14 cellular contexts compared by ENCODE assay signal in genomic region chr15:66858423-66859207, GRCh38.
"Had no signal": no experiment of that assay in that cellular context is flagged by ENCODE, and none has a peak within 500 bp of the region (broad histone marks: within the 10 kb centered on the region; RNA-seq: fewer than 3 reads in every experiment).

No MANE protein-coding gene starts in this region.

- DNase-seq: activated CD4-positive, alpha-beta T cell treated with anti-CD3 and anti-CD28 coated beads, Interleukin-2, amount 10 ng/mL, durations not matched to agents 7 days and 5 days; activated CD4-positive, CD25-positive, alpha-beta regulatory T cell; activated naive CD4-positive, alpha-beta T cell treated with Interleukin-2 at 50 U/mL for 16 hours; aorta; cerebellar nuclear complex; dermis blood vessel endothelial cell; mammary epithelial cell; mucosa of descending colon; stimulated activated CD4-positive, alpha-beta T cell treated with anti-CD3 and anti-CD28 coated beads, Interleukin-4, amount 100 ng/mL, for 1 hour; stimulated activated naive CD4-positive, alpha-beta T cell; tibial artery had no signal

- FAIRE-seq: keratinocyte had no signal

- H3K36me3 ChIP-seq: neutrophil, tibial artery had no signal

- H3K27me3 ChIP-seq: hepatocyte, neutrophil, tibial artery had no signal

- H3K9me3 ChIP-seq: mucosa of descending colon, neutrophil, tibial artery had no signal

- H3K4me3 ChIP-seq: hepatocyte, mucosa of descending colon, tibial artery had no signal
